Comparison of ENCODE assay signal across 1 cellular context in genomic region chr17:74471341-74471740, GRCh38.
TF ChIP-seq lines count a peak whose summit lies in the region.

No MANE protein-coding gene starts in this region.

TF ChIP-seq in H1, 55 proteins besides CTCF, POLR2A, EP300 and RAD21:
- no peak for TF ChIP-seq SIN3A (conservative IDR thresholded peaks at IDR 0.05 in 1 of 2, IDR thresholded peaks at IDR 0.05 in 1 of 2; ENCODE audit: low read depth in 1 of 2, low read length in 2 of 2)
- TF ChIP-seq SIX5 (IDR thresholded peaks at IDR 0.05; ENCODE audit: low read depth, low read length): no peak
- TF ChIP-seq SAP30 (IDR thresholded peaks at IDR 0.05; ENCODE audit: insufficient read depth, insufficient replicate concordance, low read length): no peak
- TF ChIP-seq GTF2F1 (IDR thresholded peaks at IDR 0.05; ENCODE audit: borderline replicate concordance, low read depth, low read length): no peak
- no peak for TF ChIP-seq BCL11A (IDR thresholded peaks at IDR 0.05; ENCODE audit: low read depth in 2 of 2, low read length in 2 of 2)
- TF ChIP-seq KDM5A (IDR thresholded peaks at IDR 0.05; ENCODE audit: low read length): no peak
- TF ChIP-seq USF2 (IDR thresholded peaks at IDR 0.05; ENCODE audit: low read length): no peak
